In genomic region chr2:216692636-216693413, GRCh38 we compare ENCODE assay signal across 8 cellular contexts. TPM values are rescaled to one million over a fixed set of nuclear protein-coding genes. Genes with fewer than 3 reads are reported as not detected.
DNase-seq lines count a peak whose midpoint lies in the region; ATAC-seq and TF ChIP-seq lines count a peak whose summit lies in the region.

No MANE protein-coding gene starts in this region.

- H3K9me3 Mint-ChIP-seq in activated naive CD4-positive, alpha-beta T cell treated with anti-CD3 and anti-CD28 coated beads, Interleukin-2, amount 50 U/mL, for 24 hours: no peaks in the 10 kb centered on the region

- H3K4me3 Mint-ChIP-seq in activated naive CD4-positive, alpha-beta T cell treated with anti-CD3 and anti-CD28 coated beads, Interleukin-2, amount 50 U/mL, for 24 hours: peak overlapping the region; percentile 82

- H3K27me3 Mint-ChIP-seq in activated naive CD4-positive, alpha-beta T cell treated with anti-CD3 and anti-CD28 coated beads, Interleukin-2, amount 50 U/mL, for 24 hours: peaks cover 43% of the 10 kb centered on the region

- H3K9me3 ChIP-seq in DND-41 (ENCODE audit: insufficient read depth, low read length, severe bottlenecking) (no peaks in the 10 kb centered on the region), testis (no peaks in the 10 kb centered on the region)

- DNase-seq in DND-41 (peak; percentile 85), RPMI8226 (peak; percentile 64), glomerular visceral epithelial cell (ENCODE audit: extremely low spot score) (peak; percentile 82), omental fat pad (ENCODE audit: low spot score) (no peak), testis (peak; percentile 90)
- peak; percentile 87 for DNase-seq in Jurkat, Clone E6-1 (ENCODE audit: low read depth, low spot score)

- ATAC-seq in DND-41 (ENCODE audit: insufficient read depth, low read depth) (peak; percentile 72), omental fat pad (ENCODE audit: low FRiP score) (peak; percentile 15), GM18858 (IDR thresholded peaks at IDR 0.05; ENCODE audit: unreplicated experiment) (no peak)

- peak overlapping the region; percentile 46 for H3K27ac Mint-ChIP-seq in activated naive CD4-positive, alpha-beta T cell treated with anti-CD3 and anti-CD28 coated beads, Interleukin-2, amount 50 U/mL, for 24 hours

- H3K4me3 ChIP-seq in DND-41 (ENCODE audit: low read depth in 1 of 2, low read length in 2 of 2) (peak overlapping the region; percentile 13 to 57; a peak in 3 of 4 replicates), testis (peak overlapping the region; percentile 52 to 74)
- peak overlapping the region; percentile 74 for H3K4me3 ChIP-seq in Jurkat, Clone E6-1 (ENCODE audit: low read length)

- H3K27me3 ChIP-seq in DND-41 (ENCODE audit: insufficient read depth, low read length, poor library complexity) (peaks cover 81% of the 10 kb centered on the region), testis (no peaks in the 10 kb centered on the region)

- peak overlapping the region; percentile 67 for H2AFZ ChIP-seq in DND-41 (ENCODE audit: low read depth, low read length)

- peak overlapping the region; percentile 37 for H3K9ac ChIP-seq in DND-41 (ENCODE audit: low read depth, low read length)

- TF ChIP-seq CTCF in DND-41 (IDR thresholded peaks at IDR 0.05; ENCODE audit: borderline replicate concordance, extremely low read depth, low read length, poor library complexity, severe bottlenecking): no peak
- TF ChIP-seq CTCF in omental fat pad (IDR thresholded peaks at IDR 0.05): no peak
- no peak for TF ChIP-seq CTCF in testis (IDR thresholded peaks at IDR 0.05)

- H3K27ac ChIP-seq in DND-41 (ENCODE audit: low read length) (no peak overlapping the region), testis (peak overlapping the region; percentile 6 to 77)

- 0 to 1% methylated on average over 27 to 28 of the region's 28 CpGs for WGBS in testis, 2 donors

- H3K36me3 Mint-ChIP-seq in activated naive CD4-positive, alpha-beta T cell treated with anti-CD3 and anti-CD28 coated beads, Interleukin-2, amount 50 U/mL, for 24 hours: no peaks in the 10 kb centered on the region

- intact Hi-C loops in testis (cut with DNase I; ENCODE audit: low total_unique reads): loop anchor here (10.0 kb wide), 1 partner anchor 1062 kb away; no protein-coding TSS in a partner anchor

- H3K4me1 ChIP-seq in DND-41 (ENCODE audit: insufficient read depth, low read length) (peaks cover 41% of the 10 kb centered on the region), testis (peaks cover 20% of the 10 kb centered on the region)

- no peaks in the 10 kb centered on the region for H3K79me2 ChIP-seq in DND-41 (ENCODE audit: insufficient read depth, low read length)

- peaks cover 31% of the 10 kb centered on the region for H3K4me1 Mint-ChIP-seq in activated naive CD4-positive, alpha-beta T cell treated with anti-CD3 and anti-CD28 coated beads, Interleukin-2, amount 50 U/mL, for 24 hours

- peak overlapping the region; percentile 83 for H3K4me2 ChIP-seq in DND-41 (ENCODE audit: insufficient read depth, low read length)

- H4K20me1 ChIP-seq in DND-41 (ENCODE audit: insufficient read depth, low read length): peaks cover 4% of the 10 kb centered on the region; the same call in 1 of the 2 replicates

- no peak for TF ChIP-seq POLR2A in testis (IDR thresholded peaks at IDR 0.05)

- H3K36me3 ChIP-seq in DND-41 (ENCODE audit: insufficient read depth, low read length) (no peaks in the 10 kb centered on the region), testis (ENCODE audit: low read depth, missing control alignments) (no peaks in the 10 kb centered on the region)

RNA-seq across cellular contexts. Expression of gene IGFBP5, which starts 2.5 kb away (rescaled TPM):
- 0.45 TPM for polyA plus RNA-seq in Jurkat, Clone E6-1 (2012; ENCODE audit: insufficient read depth, insufficient read length)
- 1,000 to 10,000 TPM in 1 of 4 donors, 100 to 1,000 TPM in 3; 284 to 2,528 (median 672) TPM for total RNA-seq in omental fat pad
- 100 to 1,000 TPM; 169 to 308 TPM for total RNA-seq in testis
- polyA plus RNA-seq in testis (ENCODE audit: insufficient read depth, low read depth, low replicate concordance): 228 TPM

RNA-seq across cellular contexts. Expression of gene IGFBP2, which starts 59.6 kb away (rescaled TPM):
- 229 TPM for polyA plus RNA-seq in Jurkat, Clone E6-1 (2012; ENCODE audit: insufficient read depth, insufficient read length)
- total RNA-seq in omental fat pad (100 to 1,000 TPM; 126 to 243 (median 153) TPM), testis (100 to 1,000 TPM; 100 to 118 TPM)
- 180 TPM for polyA plus RNA-seq in testis (ENCODE audit: insufficient read depth, low read depth, low replicate concordance)
